In genomic region chr12:105352049-105352448, GRCh38 we compare ENCODE assay signal across 11 cellular contexts. TPM values are rescaled to one million over a fixed set of nuclear protein-coding genes. Genes with fewer than 3 reads are reported as not detected.
A peak's percentile ranks its signal among the peaks of the same experiment; 100 is the strongest.
DNase-seq lines count a peak whose midpoint lies in the region; ATAC-seq and TF ChIP-seq lines count a peak whose summit lies in the region.
"Had no signal": no experiment of that assay in that cellular context is flagged by ENCODE, and none has a peak within 500 bp of the region (broad histone marks: within the 10 kb centered on the region; RNA-seq: fewer than 3 reads in every experiment).

No MANE protein-coding gene starts in this region.

- no peak overlapping the region for H2BK15ac ChIP-seq in IMR-90 (ENCODE audit: low read depth, low read length)

- no peaks in the 10 kb centered on the region for H3K27me3 ChIP-seq in IMR-90 (ENCODE audit: control insufficient read depth, insufficient read depth, low read length)

- no peak overlapping the region for H2AK9ac ChIP-seq in IMR-90 (replicated peaks; ENCODE audit: low read depth, low read length, poor library complexity)

- H3K23ac ChIP-seq in IMR-90 (ENCODE audit: low read depth, low read length) = no peak overlapping the region; the same call in 1 of the 2 replicates

- H3K36me3 ChIP-seq in IMR-90 (ENCODE audit: control insufficient read depth, insufficient read depth, low read length) = peaks cover 4% of the 10 kb centered on the region; the same call in 1 of the 2 replicates

- H3K9ac ChIP-seq in IMR-90 (ENCODE audit: low read depth, low read length) = no peak overlapping the region

- H3K9me3 ChIP-seq in IMR-90 (ENCODE audit: control insufficient read depth, insufficient read depth, low read length) = no peaks in the 10 kb centered on the region

- ATAC-seq in activated naive CD4-positive, alpha-beta T cell treated with anti-CD3 and anti-CD28 coated beads, Interleukin-2, amount 50 U/mL, for 72 hours = peak; percentile 55 to 89
- ATAC-seq in HG02678 (IDR thresholded peaks at IDR 0.05; ENCODE audit: unreplicated experiment) = peak; percentile 87
- no peak for ATAC-seq in IMR-90 (ENCODE audit: low read depth)
- ATAC-seq in stimulated activated naive CD8-positive, alpha-beta T cell treated with anti-CD3 and anti-CD28 coated beads, Interleukin-15, amount 100 ng/mL, for 72 hours = peak; percentile 71

- TF ChIP-seq CTCF in IMR-90 (conservative IDR thresholded peaks at IDR 0.05; ENCODE audit: low read depth, low read length) = no peak

- POLR2A ChIA-PET in IMR-90 (lab: Charles Lee; ENCODE audit: unreplicated experiment) = no interaction called here

- no peak overlapping the region for H4K8ac ChIP-seq in IMR-90 (ENCODE audit: low read depth in 2 of 2, low read length in 2 of 2)

- H2BK5ac ChIP-seq in IMR-90 (ENCODE audit: low read depth, low read length, poor library complexity, severe bottlenecking) = no peak overlapping the region

- H3K18ac ChIP-seq in IMR-90 (ENCODE audit: low read depth, low read length) = peak overlapping the region; percentile 2; the same call in 1 of the 2 replicates

- intact Hi-C loops in IMR-90 (cut with micrococcal nuclease) = no loop called here

- no peak overlapping the region; the same call in 1 of the 2 replicates for H4K5ac ChIP-seq in IMR-90 (ENCODE audit: low read depth, low read length)

- no peak overlapping the region for H3K27ac ChIP-seq in IMR-90 (ENCODE audit: insufficient read depth, low read length)

- CTCF ChIA-PET in IMR-90 (lab: Yijun Ruan, JAX) = no interaction called here

- peak overlapping the region; percentile 58; the same call in 1 of the 2 replicates for H3K14ac ChIP-seq in IMR-90 (replicated peaks; ENCODE audit: low read depth, low read length)

- no peak overlapping the region for H4K91ac ChIP-seq in IMR-90 (ENCODE audit: insufficient read depth, low read depth, low read length)

- dilution Hi-C loops in IMR-90 (cut with HindIII; ENCODE audit: low sequenced_read_pairs, unreplicated experiment) = no loop called here

- H3K4me1 Mint-ChIP-seq in stimulated activated naive CD8-positive, alpha-beta T cell treated with anti-CD3 and anti-CD28 coated beads, Interleukin-15, amount 100 ng/mL, for 72 hours = peaks cover 46% of the 10 kb centered on the region

- peaks cover 0 to 7% of the 10 kb centered on the region in 2 donors for H3K9me3 Mint-ChIP-seq in activated naive CD4-positive, alpha-beta T cell treated with anti-CD3 and anti-CD28 coated beads, Interleukin-2, amount 50 U/mL, for 72 hours
- H3K9me3 Mint-ChIP-seq in stimulated activated naive CD8-positive, alpha-beta T cell treated with anti-CD3 and anti-CD28 coated beads, Interleukin-15, amount 100 ng/mL, for 72 hours = peaks cover 0 to 6% of the 10 kb centered on the region in 2 donors
- H3K9me3 Mint-ChIP-seq: nephron had no signal

- H3K4me2 ChIP-seq in IMR-90 (ENCODE audit: low read depth, low read length) = no peak overlapping the region

- H3K4me1 ChIP-seq in IMR-90 (ENCODE audit: control insufficient read depth, insufficient read depth, low read length) = peaks cover 34% of the 10 kb centered on the region

- H3K27me3 Mint-ChIP-seq in stimulated activated naive CD8-positive, alpha-beta T cell treated with anti-CD3 and anti-CD28 coated beads, Interleukin-15, amount 100 ng/mL, for 72 hours = no peaks in the 10 kb centered on the region

- H4K20me1 ChIP-seq in IMR-90 (ENCODE audit: insufficient read depth, low read length) = peaks cover 65% of the 10 kb centered on the region

- TF ChIP-seq RAD21 in IMR-90 (IDR thresholded peaks at IDR 0.05; ENCODE audit: low read length) = no peak

- in situ Hi-C loops in IMR-90 (cut with MboI; ENCODE audit: low sequenced_read_pairs) = no loop called here

- H3K4me3 Mint-ChIP-seq in stimulated activated naive CD8-positive, alpha-beta T cell treated with anti-CD3 and anti-CD28 coated beads, Interleukin-15, amount 100 ng/mL, for 72 hours = no peak overlapping the region
- H3K4me3 Mint-ChIP-seq: nephron had no signal

- BruUV-seq in IMR-90 (replicated peaks; lab: Mats Ljungman, UMichigan) = no TSS peak

- H3K9me1 ChIP-seq in IMR-90 (ENCODE audit: insufficient read depth, low read length) = peaks cover 21% of the 10 kb centered on the region

- no peak for TF ChIP-seq POLR2A in IMR-90 (IDR thresholded peaks at IDR 0.05; ENCODE audit: low read depth, low read length)

- H3K4me3 ChIP-seq in IMR-90 (ENCODE audit: insufficient read depth, low read depth, low read length) = no peak overlapping the region

- H2AK5ac ChIP-seq in IMR-90 (ENCODE audit: low read depth, low read length) = no peak overlapping the region

- no peak overlapping the region for H3K56ac ChIP-seq in IMR-90 (ENCODE audit: extremely low read depth, insufficient read depth, low read length)

- DNase-seq in activated naive CD4-positive, alpha-beta T cell treated with anti-CD3 and anti-CD28 coated beads, Interleukin-2, amount 50 U/mL, for 72 hours (ENCODE audit: low spot score in 2 of 2) = no peak
- no peak for DNase-seq in activated naive CD4-positive, alpha-beta T cell (lab: John Stamatoyannopoulos, UW)
- DNase-seq in IMR-90 = no peak
- peak in 1 of 2 donors; percentile 22 for DNase-seq in stimulated activated naive CD8-positive, alpha-beta T cell treated with anti-CD3 and anti-CD28 coated beads, Interleukin-15, amount 100 ng/mL, for 72 hours
- no peak for DNase-seq in NCI-H128 (lab: John Stamatoyannopoulos, UW; ENCODE audit: unreplicated experiment)
- no peak for DNase-seq in cerebellar cortex (ENCODE audit: low spot score)
- no peak for DNase-seq in NCI-H774 (lab: John Stamatoyannopoulos, UW)
- DNase-seq: glutamatergic neuron, H7 had no signal

- H2BK20ac ChIP-seq in IMR-90 (ENCODE audit: low read depth, low read length) = no peak overlapping the region

- peaks cover 46 to 77% of the 10 kb centered on the region in 2 experiments for H3K79me1 ChIP-seq in IMR-90 (ENCODE audit: low read depth in 1 of 2, low read length in 2 of 2)

- H3K36me3 Mint-ChIP-seq in activated naive CD4-positive, alpha-beta T cell treated with anti-CD3 and anti-CD28 coated beads, Interleukin-2, amount 50 U/mL, for 72 hours = peaks cover 6 to 16% of the 10 kb centered on the region in 2 donors

- 94% methylated on average over 2 of the region's 4 CpGs; no CpG with 5 or more reads in 1 of the 2 experiments for WGBS in IMR-90 (ENCODE audit: extremely low coverage in 2 of 2, insufficient read length in 1 of 2), 2 experiments

- no peak overlapping the region for H3K4ac ChIP-seq in IMR-90 (ENCODE audit: low read depth, low read length)

- peak overlapping the region in 1 of 2 donors; percentile 37 for H3K27ac Mint-ChIP-seq in activated naive CD4-positive, alpha-beta T cell treated with anti-CD3 and anti-CD28 coated beads, Interleukin-2, amount 50 U/mL, for 72 hours
- H3K27ac Mint-ChIP-seq in stimulated activated naive CD8-positive, alpha-beta T cell treated with anti-CD3 and anti-CD28 coated beads, Interleukin-15, amount 100 ng/mL, for 72 hours = peak overlapping the region in 1 of 2 donors; percentile 50
- H3K27ac Mint-ChIP-seq: nephron had no signal

- H2BK120ac ChIP-seq in IMR-90 (ENCODE audit: low read depth, low read length) = no peak overlapping the region

- no peak overlapping the region for H2AFZ ChIP-seq in IMR-90 (replicated peaks; ENCODE audit: low read length, poor library complexity)

TF ChIP-seq in IMR-90, 13 proteins besides CTCF, POLR2A, EP300 and RAD21:
- TF ChIP-seq FOS (IDR thresholded peaks at IDR 0.05; ENCODE audit: low read depth, low read length) (no peak), MAZ (IDR thresholded peaks at IDR 0.05; ENCODE audit: borderline replicate concordance, low read depth, low read length) (no peak), ELK1 (IDR thresholded peaks at IDR 0.05; ENCODE audit: borderline replicate concordance, low read depth, low read length) (no peak), MAFK (IDR thresholded peaks at IDR 0.05; ENCODE audit: low read depth, low read length) (no peak), BHLHE40 (IDR thresholded peaks at IDR 0.05; ENCODE audit: low read depth, low read length) (no peak), CEBPB (IDR thresholded peaks at IDR 0.05; ENCODE audit: low read depth, low read length) (no peak)
TF ChIP-seq in IMR-90: peak in this region for 0.

RNA-seq across cellular contexts. Expression of gene C12orf75, which starts 21.6 kb away (rescaled TPM):
- 10 to 100 TPM; 46.2 to 76.0 TPM for total RNA-seq in activated naive CD4-positive, alpha-beta T cell treated with anti-CD3 and anti-CD28 coated beads, Interleukin-2, amount 50 U/mL, for 72 hours
- total RNA-seq in IMR-90 (2012; rRNA removed) = 145 and 216 TPM in 2 replicates
- 264 and 278 TPM in 2 replicates for polyA plus RNA-seq in IMR-90 (2012; rRNA removed)
- 100 and 104 TPM in 2 replicates for polyA plus RNA-seq in IMR-90 (2012; cell fraction: cytosol; rRNA removed)
- polyA plus RNA-seq in IMR-90 (2012; cell fraction: nucleus; rRNA removed; ENCODE audit: low replicate concordance) = 23.5 and 101 TPM in 2 replicates
